In genomic region chr7:3300221-3300650, GRCh38 we compare ENCODE assay signal across 8 cellular contexts. TPM values are rescaled to one million over a fixed set of nuclear protein-coding genes. Genes with fewer than 3 reads are reported as not detected.
A peak's percentile ranks its signal among the peaks of the same experiment; 100 is the strongest.
DNase-seq lines count a peak whose midpoint lies in the region; ATAC-seq and TF ChIP-seq lines count a peak whose summit lies in the region.
"Had no signal": no experiment of that assay in that cellular context is flagged by ENCODE, and none has a peak within 500 bp of the region (broad histone marks: within the 10 kb centered on the region; RNA-seq: fewer than 3 reads in every experiment).

No MANE protein-coding gene starts in this region.

- H3K14ac ChIP-seq in H9 (ENCODE audit: insufficient read depth, low read length): peak overlapping the region; percentile 90; the same call in 1 of the 2 replicates

- peaks cover 13% of the 10 kb centered on the region for H3K23me2 ChIP-seq in H9 (ENCODE audit: insufficient read length, low read depth, low read length, poor library complexity, severe bottlenecking)

- H3K36me3 Mint-ChIP-seq in H9 (ENCODE audit: insufficient read depth in 1 of 3, low read depth in 3 of 3): no peaks in the 10 kb centered on the region; a peak in 1 of 7 replicates

- peak overlapping the region; percentile 17 for H3K18ac ChIP-seq in H9 (ENCODE audit: insufficient read length, low read depth, low read length)

- peak overlapping the region; percentile 45 for H2BK12ac ChIP-seq in H9 (ENCODE audit: insufficient read length, low read depth, low read length)

- no peak overlapping the region for H4K91ac ChIP-seq in H9 (ENCODE audit: insufficient read length, low read depth, low read length)

- peaks cover 32% of the 10 kb centered on the region for H3K27me3 Mint-ChIP-seq in H9 (ENCODE audit: low read depth)

- H2BK15ac ChIP-seq in H9 (ENCODE audit: low read depth, low read length): no peak overlapping the region; the same call in 1 of the 2 replicates

- no peak overlapping the region for H4K8ac ChIP-seq in H9 (replicated peaks; ENCODE audit: insufficient read length, low read depth, low read length)

- peak overlapping the region; percentile 57 to 74 for H3K4me3 Mint-ChIP-seq in H9

- no peaks in the 10 kb centered on the region for H3K79me1 ChIP-seq in H9 (ENCODE audit: insufficient read depth, low read depth, low read length, poor library complexity, severe bottlenecking)

- WGBS in H9 (ENCODE audit: extremely low coverage, insufficient read length, low lambda C conversion rate): no CpG with 5 or more reads among the region's 20 CpGs

- H2AFZ ChIP-seq in H9 (ENCODE audit: low read length): no peak overlapping the region

- H4K20me1 ChIP-seq in H9 (ENCODE audit: control insufficient read depth, insufficient read depth, insufficient read length): no peaks in the 10 kb centered on the region

- H3K27ac ChIP-seq in H9 (ENCODE audit: insufficient read length, low read depth, low read length) (no peak overlapping the region), Panc1 (ENCODE audit: low read length) (peak overlapping the region; percentile 70)

- no peaks in the 10 kb centered on the region for H3K9me3 ChIP-seq in H9 (ENCODE audit: control insufficient read depth, low read depth, low read length)
- H3K9me3 ChIP-seq in Panc1 (ENCODE audit: control insufficient read depth, insufficient read depth, low read depth, low read length): no peaks in the 10 kb centered on the region
- H3K9me3 ChIP-seq: mucosa of descending colon had no signal

- no peaks in the 10 kb centered on the region for H3K36me3 ChIP-seq in Panc1 (ENCODE audit: control insufficient read depth, insufficient read depth, low read length)

- no peaks in the 10 kb centered on the region for H3K79me2 ChIP-seq in H9 (ENCODE audit: insufficient read depth, low read length)

- H3K4me3 ChIP-seq in Panc1 (ENCODE audit: low read depth in 2 of 2, low read length in 2 of 2) (peak overlapping the region; percentile 59 to 73), fibroblast of villous mesenchyme (ENCODE audit: low read depth, low read length) (peak overlapping the region; percentile 48), retinal pigment epithelial cell (ENCODE audit: low read length) (peak overlapping the region; percentile 46)
- H3K4me3 ChIP-seq: mucosa of descending colon had no signal

- peaks cover 27 to 34% of the 10 kb centered on the region in 2 experiments for H3K4me1 Mint-ChIP-seq in H9

- no peak overlapping the region for H2BK5ac ChIP-seq in H9 (ENCODE audit: insufficient read length, low read length)

- H2BK120ac ChIP-seq in H9 (ENCODE audit: low read depth, low read length, poor library complexity, severe bottlenecking): no peak overlapping the region

- ATAC-seq in Panc1 (peak; percentile 63), HG02759 (IDR thresholded peaks at IDR 0.05; ENCODE audit: unreplicated experiment) (no peak)

- intact Hi-C loops in Panc1 (cut with micrococcal nuclease; ENCODE audit: unreplicated experiment): loop anchor here (10.0 kb wide), 2 partner anchors 135 to 595 kb away; no protein-coding TSS in a partner anchor

- TF ChIP-seq CTCF in H9 (conservative IDR thresholded peaks at IDR 0.05) (no peak), Panc1 (IDR thresholded peaks at IDR 0.05) (no peak), fibroblast of villous mesenchyme (IDR thresholded peaks at IDR 0.05; ENCODE audit: insufficient read depth, low read depth, low read length) (no peak), retinal pigment epithelial cell (conservative IDR thresholded peaks at IDR 0.05; ENCODE audit: low read depth, low read length) (no peak)

- DNase-seq in H9: peak; percentile 54
- DNase-seq in Panc1 (ENCODE audit: low read depth, low spot score): no peak
- DNase-seq in fibroblast of villous mesenchyme (ENCODE audit: low read depth): no peak
- no peak for DNase-seq in retinal pigment epithelial cell (ENCODE audit: low read depth)
- DNase-seq in epidermal melanocyte (ENCODE audit: insufficient read length, low spot score): no peak
- DNase-seq in G401 (ENCODE audit: low spot score): no peak

- peaks cover 6% of the 10 kb centered on the region; the same call in 1 of the 2 replicates for H3K4me1 ChIP-seq in H9 (ENCODE audit: insufficient read depth, low read length)
- H3K4me1 ChIP-seq in Panc1 (ENCODE audit: control insufficient read depth, insufficient read depth, low read length): peaks cover 34% of the 10 kb centered on the region

- CTCF ChIA-PET in Panc1 (lab: Charles Lee): interaction anchor here (0.6 to 1.0 kb wide), 4 partner anchors 8 to 784 kb away, joined by 3 to 7 read pairs (median 3); no protein-coding TSS in a partner anchor

- no peak overlapping the region for H4K5ac ChIP-seq in H9 (ENCODE audit: insufficient read length, low read depth, low read length)

- POLR2A ChIA-PET in Panc1 (lab: Charles Lee): no interaction called here

- H3K27me3 ChIP-seq in H9 (ENCODE audit: insufficient read depth, low read length) (no peaks in the 10 kb centered on the region), Panc1 (ENCODE audit: control insufficient read depth, insufficient read depth, low read length) (no peaks in the 10 kb centered on the region)

- no peak overlapping the region for H3K23ac ChIP-seq in H9 (ENCODE audit: insufficient read length, low read depth, low read length)

- H3K56ac ChIP-seq in H9 (ENCODE audit: insufficient read length, low read depth, low read length): no peak overlapping the region

- H3K27ac Mint-ChIP-seq in H9: peak overlapping the region in 1 of 3 experiments; percentile 40; a peak in 1 of 7 replicates

- peak overlapping the region; percentile 74 for H3K4me2 ChIP-seq in H9 (ENCODE audit: insufficient read depth, insufficient read length, low read length)

- no peak overlapping the region for H3K4ac ChIP-seq in H9 (ENCODE audit: low read depth, low read length)

- H2BK20ac ChIP-seq in H9 (ENCODE audit: low read depth, low read length, poor library complexity, severe bottlenecking): no peak overlapping the region

- no TSS peak for BruUV-seq in Panc1 (replicated peaks; lab: Mats Ljungman, UMichigan)

- in situ Hi-C loops in Panc1 (cut with HindIII; ENCODE audit: low pct_unique_long_range_greater_than_20kb, low sequenced_read_pairs) (no loop called here), G401 (cut with HindIII; ENCODE audit: low sequenced_read_pairs) (no loop called here)

- no peak overlapping the region for H3T11ph ChIP-seq in H9 (ENCODE audit: low read length)

- peak overlapping the region; percentile 51 for H3K9ac ChIP-seq in H9 (ENCODE audit: extremely low read depth, insufficient read length, low read length)

- H3K9me3 Mint-ChIP-seq in H9: no peaks in the 10 kb centered on the region

- no peak overlapping the region for H2AK5ac ChIP-seq in H9 (ENCODE audit: insufficient read length, low read length)

RNA-seq across cellular contexts. Expression of gene SDK1, which starts 0.8 kb away (rescaled TPM):
- 8.4 and 8.7 TPM in 2 replicates for total RNA-seq in H9 (2021)
- total RNA-seq in Panc1 (2021; ENCODE audit: unreplicated experiment): 47.4 TPM
- 67.8 TPM for polyA plus RNA-seq in Panc1 (2012; ENCODE audit: insufficient read length)
- total RNA-seq in fibroblast of villous mesenchyme: 0.43 and 0.64 TPM in 2 replicates
- total RNA-seq in G401 (2014; rRNA removed; shearing (Covaris generic)): not detected in 2 replicates
